In the genomic region with DNA sequence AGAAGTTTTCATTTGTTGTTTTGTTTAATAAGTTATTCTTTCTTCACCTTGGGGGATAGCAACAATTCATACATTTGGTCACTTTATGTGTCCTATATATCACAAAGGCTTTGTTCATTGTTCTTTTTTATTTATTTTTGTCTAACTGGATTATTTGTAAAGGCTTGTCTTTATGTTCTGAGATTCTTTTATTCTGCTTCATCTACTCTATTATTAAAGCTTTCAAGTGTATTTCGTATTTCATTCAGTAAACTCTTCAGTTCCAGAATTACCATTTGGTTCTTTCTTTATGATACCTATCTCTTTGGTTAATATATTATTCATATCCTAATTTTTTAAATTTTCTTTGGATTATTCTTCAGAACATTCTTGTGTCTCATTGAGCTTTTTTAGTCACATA, we compare ENCODE assay signal across 17 cellular contexts.
DNase-seq lines count a peak whose midpoint lies in the region; ATAC-seq, FAIRE-seq and TF ChIP-seq lines count a peak whose summit lies in the region.
"Had no signal": no experiment of that assay in that cellular context is flagged by ENCODE, and none has a peak within 500 bp of the region (broad histone marks: within the 10 kb centered on the region; RNA-seq: fewer than 3 reads in every experiment).

No MANE protein-coding gene starts in this region.

- DNase-seq in KBM-7 (peak; percentile 4), OCI-M1 (lab: John Stamatoyannopoulos, UW) (peak; percentile 4), NCI-H2029 treated with DMSO at 0.1 percent for 48 hours (lab: John Stamatoyannopoulos, UW) (no peak), KG1 (lab: John Stamatoyannopoulos, UW) (no peak)
- DNase-seq: Caco-2; CD4-positive, CD25-positive, alpha-beta regulatory T cell; CD8-positive, alpha-beta T cell; DMS53; DMS79 treated with DMSO at 0.1 percent for 48 hours; GF-D8; H9 had no signal

- in situ Hi-C loops in KBM-7 (cut with MboI; ENCODE audit: low pct_unique_long_range_greater_than_20kb, low sequenced_read_pairs), result no loop called here

- FAIRE-seq in A204.1 (lab: Jason Lieb, UNC), result peak; percentile 70
- FAIRE-seq: GM12891, GM18507 had no signal

- no peak for ATAC-seq in SK-N-SH treated with all-trans-retinoic acid at 6 μM for 48 hours
- ATAC-seq: CD8-positive, alpha-beta T cell; GM23338; HCT116 had no signal

TF ChIP-seq in SK-N-SH treated with all-trans-retinoic acid at 6 μM for 48 hours, 23 proteins besides CTCF, POLR2A, EP300 and RAD21:
- TF ChIP-seq ZFP30 (CRISPR knock-in tag; IDR thresholded peaks at IDR 0.05) (no peak), ZNF8 (CRISPR knock-in tag; IDR thresholded peaks at IDR 0.05) (no peak), ESRRG (CRISPR knock-in tag; IDR thresholded peaks at IDR 0.05) (no peak), ISL1 (CRISPR knock-in tag; IDR thresholded peaks at IDR 0.05) (no peak), ARNTL (CRISPR knock-in tag; IDR thresholded peaks at IDR 0.05; ENCODE audit: borderline replicate concordance, low read depth) (no peak), PPARA (CRISPR knock-in tag; IDR thresholded peaks at IDR 0.05; ENCODE audit: borderline replicate concordance) (no peak), GLIS3 (CRISPR knock-in tag; IDR thresholded peaks at IDR 0.05) (no peak), ZFP3 (CRISPR knock-in tag; IDR thresholded peaks at IDR 0.05) (no peak), CSDC2 (CRISPR knock-in tag; IDR thresholded peaks at IDR 0.05) (no peak), CSRNP3 (CRISPR knock-in tag; IDR thresholded peaks at IDR 0.05) (no peak), ZC3H10 (CRISPR knock-in tag; IDR thresholded peaks at IDR 0.05) (no peak), ZNF565 (CRISPR knock-in tag; conservative IDR thresholded peaks at IDR 0.05; ENCODE audit: low read depth) (no peak), RARB (CRISPR knock-in tag; IDR thresholded peaks at IDR 0.05) (no peak), TCF4 (CRISPR knock-in tag; IDR thresholded peaks at IDR 0.05; ENCODE audit: borderline replicate concordance) (no peak), OSR1 (CRISPR knock-in tag; IDR thresholded peaks at IDR 0.05) (no peak), TSHZ2 (CRISPR knock-in tag; IDR thresholded peaks at IDR 0.05) (no peak)
- TF ChIP-seq, protein P1, sequence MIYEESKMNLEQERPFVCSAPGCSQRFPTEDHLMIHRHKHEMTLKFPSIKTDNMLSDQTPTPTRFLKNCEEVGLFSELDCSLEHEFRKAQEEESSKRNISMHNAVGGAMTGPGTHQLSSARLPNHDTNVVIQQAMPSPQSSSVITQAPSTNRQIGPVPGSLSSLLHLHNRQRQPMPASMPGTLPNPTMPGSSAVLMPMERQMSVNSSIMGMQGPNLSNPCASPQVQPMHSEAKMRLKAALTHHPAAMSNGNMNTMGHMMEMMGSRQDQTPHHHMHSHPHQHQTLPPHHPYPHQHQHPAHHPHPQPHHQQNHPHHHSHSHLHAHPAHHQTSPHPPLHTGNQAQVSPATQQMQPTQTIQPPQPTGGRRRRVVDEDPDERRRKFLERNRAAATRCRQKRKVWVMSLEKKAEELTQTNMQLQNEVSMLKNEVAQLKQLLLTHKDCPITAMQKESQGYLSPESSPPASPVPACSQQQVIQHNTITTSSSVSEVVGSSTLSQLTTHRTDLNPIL (CRISPR knock-in tag; IDR thresholded peaks at IDR 0.05; ENCODE audit: low read depth), result no peak
- TF ChIP-seq, protein P2, sequence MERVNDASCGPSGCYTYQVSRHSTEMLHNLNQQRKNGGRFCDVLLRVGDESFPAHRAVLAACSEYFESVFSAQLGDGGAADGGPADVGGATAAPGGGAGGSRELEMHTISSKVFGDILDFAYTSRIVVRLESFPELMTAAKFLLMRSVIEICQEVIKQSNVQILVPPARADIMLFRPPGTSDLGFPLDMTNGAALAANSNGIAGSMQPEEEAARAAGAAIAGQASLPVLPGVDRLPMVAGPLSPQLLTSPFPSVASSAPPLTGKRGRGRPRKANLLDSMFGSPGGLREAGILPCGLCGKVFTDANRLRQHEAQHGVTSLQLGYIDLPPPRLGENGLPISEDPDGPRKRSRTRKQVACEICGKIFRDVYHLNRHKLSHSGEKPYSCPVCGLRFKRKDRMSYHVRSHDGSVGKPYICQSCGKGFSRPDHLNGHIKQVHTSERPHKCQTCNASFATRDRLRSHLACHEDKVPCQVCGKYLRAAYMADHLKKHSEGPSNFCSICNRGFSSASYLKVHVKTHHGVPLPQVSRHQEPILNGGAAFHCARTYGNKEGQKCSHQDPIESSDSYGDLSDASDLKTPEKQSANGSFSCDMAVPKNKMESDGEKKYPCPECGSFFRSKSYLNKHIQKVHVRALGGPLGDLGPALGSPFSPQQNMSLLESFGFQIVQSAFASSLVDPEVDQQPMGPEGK (CRISPR knock-in tag; IDR thresholded peaks at IDR 0.05; ENCODE audit: borderline replicate concordance), result no peak

Comparison
In these comparisons a context has a peak if more than half of its experiments do, and no peak if none do; other contexts are left out.
1. DNase-seq: peak in KBM-7 (single experiment) and OCI-M1 (single experiment); none in NCI-H2029 treated with DMSO at 0.1 percent for 48 hours (single experiment) and KG1 (single experiment).